In genomic region chr16:84178892-84179611, GRCh38 we compare ENCODE assay signal across 18 cellular contexts. TPM values are rescaled to one million over a fixed set of nuclear protein-coding genes. Genes with fewer than 3 reads are reported as not detected.
"Had no signal": no experiment of that assay in that cellular context is flagged by ENCODE, and none has a peak within 500 bp of the region (broad histone marks: within the 10 kb centered on the region; RNA-seq: fewer than 3 reads in every experiment).

No MANE protein-coding gene starts in this region.

- H3K9me3 ChIP-seq: adrenal gland, lower lobe of right lung, SK-N-SH, transverse colon had no signal

- H3K4me3 ChIP-seq: adrenal gland, coronary artery, lower lobe of right lung, transverse colon had no signal

- ATAC-seq: lower lobe of right lung had no signal

- H3K9me3 Mint-ChIP-seq: activated CD4-positive, alpha-beta memory T cell treated with anti-CD3 and anti-CD28 coated beads for 36 hours; activated T-helper 1 cell treated with anti-CD3 and anti-CD28 coated beads, Interleukin-12 subunit alpha, Interleukin-12 subunit beta, Interleukin-2, Interleukin-4 antibody, amounts not matched to agents 30 ng/mL and 10 ng/mL and 1 ng/mL, durations not matched to agents 14 hours and 24 hours and 36 hours; mesothelial cell of epicardium had no signal

- H3K9ac ChIP-seq: SK-N-SH had no signal

- H3K4me2 ChIP-seq: SK-N-SH had no signal

- DNase-seq: activated CD4-positive, alpha-beta memory T cell treated with anti-CD3 and anti-CD28 coated beads for 36 hours; activated CD8-positive, alpha-beta memory T cell treated with anti-CD3 and anti-CD28 coated beads, Interleukin-2, amount 50 U/mL, for 4 hours; activated naive CD4-positive, alpha-beta T cell; adrenal gland; effector CD8-positive, alpha-beta T cell; kidney glomerular epithelial cell; lower lobe of right lung; retina; SK-N-SH; T-helper 1 cell; transverse colon had no signal

- H3K4me3 Mint-ChIP-seq: activated CD4-positive, alpha-beta memory T cell treated with anti-CD3 and anti-CD28 coated beads for 36 hours; activated T-helper 1 cell treated with anti-CD3 and anti-CD28 coated beads, Interleukin-12 subunit alpha, Interleukin-12 subunit beta, Interleukin-2, Interleukin-4 antibody, amounts not matched to agents 30 ng/mL and 10 ng/mL and 1 ng/mL, durations not matched to agents 14 hours and 24 hours and 36 hours; mesothelial cell of epicardium had no signal

- H3K27ac Mint-ChIP-seq: activated T-helper 1 cell treated with anti-CD3 and anti-CD28 coated beads, Interleukin-12 subunit alpha, Interleukin-12 subunit beta, Interleukin-2, Interleukin-4 antibody, amounts not matched to agents 30 ng/mL and 10 ng/mL and 1 ng/mL, durations not matched to agents 14 hours and 24 hours and 36 hours; mesothelial cell of epicardium had no signal

- H3K27me3 ChIP-seq: adrenal gland, transverse colon had no signal

- H3K27ac ChIP-seq: epithelial cell of prostate, VCaP had no signal

RNA-seq across cellular contexts. Expression of gene ADAD2, which starts 11.9 kb away (rescaled TPM):
- total RNA-seq: activated T-helper 1 cell treated with anti-CD3 and anti-CD28 coated beads, Interleukin-12 subunit alpha, Interleukin-12 subunit beta, Interleukin-2, Interleukin-4 antibody, amounts not matched to agents 30 ng/mL and 10 ng/mL and 1 ng/mL, durations not matched to agents 14 hours and 24 hours and 36 hours; lower lobe of right lung; mesothelial cell of epicardium; myocyte; skeletal muscle tissue had no signal
- polyA plus RNA-seq: SK-N-SH had no signal

RNA-seq across cellular contexts. Expression of gene DNAAF1, which starts 33.9 kb away (rescaled TPM):
- total RNA-seq: activated CD4-positive, alpha-beta memory T cell treated with anti-CD3 and anti-CD28 coated beads for 36 hours; activated T-helper 1 cell treated with anti-CD3 and anti-CD28 coated beads, Interleukin-12 subunit alpha, Interleukin-12 subunit beta, Interleukin-2, Interleukin-4 antibody, amounts not matched to agents 30 ng/mL and 10 ng/mL and 1 ng/mL, durations not matched to agents 14 hours and 24 hours and 36 hours; myocyte; skeletal muscle tissue; transverse colon had no signal
